ENCODE assay signal across 8 cellular contexts in the genomic region with DNA sequence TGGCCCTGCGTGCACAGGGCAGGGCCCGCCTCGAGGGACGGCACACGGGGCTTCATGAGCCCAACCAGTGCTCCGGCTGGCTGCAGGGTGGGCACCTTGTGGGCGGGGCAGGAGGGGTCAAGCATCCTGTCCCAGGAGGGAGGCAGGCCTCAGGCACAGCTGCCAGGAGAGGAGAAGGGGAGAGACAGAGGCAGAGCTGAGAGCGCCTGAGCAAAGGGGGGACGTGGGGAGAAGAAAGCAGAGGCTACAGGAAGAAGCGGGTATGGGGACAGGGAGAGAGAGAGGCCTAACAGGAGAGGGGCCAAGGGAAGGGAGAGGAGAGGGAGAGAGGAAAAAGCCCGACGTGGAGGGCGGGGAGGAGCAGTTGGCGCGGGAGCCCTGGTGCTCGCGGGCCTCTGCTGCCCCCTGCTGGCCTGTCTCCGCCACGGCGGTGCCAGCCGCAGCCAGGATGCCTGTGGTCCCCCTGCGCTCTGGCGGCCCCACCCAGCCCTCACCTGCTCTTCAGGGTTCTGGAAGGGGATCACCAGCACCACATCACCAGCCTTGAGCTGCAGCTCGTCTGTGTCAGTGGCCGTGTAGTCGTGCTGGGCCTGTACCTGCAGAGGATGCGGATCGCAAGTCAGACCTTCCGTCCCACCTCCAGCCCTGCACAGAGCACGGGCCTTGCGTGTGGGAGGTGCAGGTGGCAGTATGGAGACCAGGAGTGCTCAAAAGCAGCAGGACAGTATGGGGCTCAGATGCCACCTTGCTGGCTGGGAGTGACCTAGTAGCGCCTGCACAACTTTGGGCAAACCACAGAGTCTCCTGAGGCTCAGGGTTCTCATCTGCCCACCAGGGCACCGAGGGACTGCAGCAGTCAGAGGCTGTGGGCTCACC. TPM values are rescaled to one million over a fixed set of nuclear protein-coding genes. Genes with fewer than 3 reads are reported as not detected.
DNase-seq lines count a peak whose midpoint lies in the region; TF ChIP-seq lines count a peak whose summit lies in the region.

No MANE protein-coding gene starts in this region.

- H3K4me3 Mint-ChIP-seq in H9: no peak overlapping the region
- no peak overlapping the region for H3K4me3 Mint-ChIP-seq in brain

- no CpG with 5 or more reads among the region's 33 CpGs for WGBS in H9 (ENCODE audit: extremely low coverage, insufficient read length, low lambda C conversion rate)

- no peak overlapping the region for H2AFZ ChIP-seq in H9 (ENCODE audit: low read length)

- H2AK5ac ChIP-seq in H9 (ENCODE audit: insufficient read length, low read length): no peak overlapping the region

- peaks cover 2 to 8% of the 10 kb centered on the region in 2 experiments; a peak in 3 of 4 replicates for H3K4me1 Mint-ChIP-seq in H9
- H3K4me1 Mint-ChIP-seq in brain: peaks cover 9% of the 10 kb centered on the region

- H3K79me1 ChIP-seq in H9 (ENCODE audit: insufficient read depth, low read depth, low read length, poor library complexity, severe bottlenecking): no peaks in the 10 kb centered on the region

- no peak overlapping the region for H3K18ac ChIP-seq in H9 (ENCODE audit: insufficient read length, low read depth, low read length)

- DNase-seq in GM06990 (ENCODE audit: extremely low read depth, insufficient read length): peak; percentile 55
- DNase-seq in H9: peak; percentile 84
- DNase-seq in NCI-H1105 treated with DMSO at 0.1 percent for 48 hours (lab: John Stamatoyannopoulos, UW): peak; percentile 55
- peak; percentile 76 for DNase-seq in WERI-Rb-1
- peak; percentile 27 for DNase-seq in iris pigment epithelial cell (ENCODE audit: low read depth)
- peak; percentile 74 to 80 for DNase-seq in stimulated activated CD4-positive, alpha-beta T cell treated with anti-CD3 and anti-CD28 coated beads, Interleukin-2, amount 100 ng/mL, for 24 hours
- no peak for DNase-seq in foreskin melanocyte

- H3K27ac Mint-ChIP-seq in H9: no peak overlapping the region
- H3K27ac Mint-ChIP-seq in brain: peak overlapping the region in 3 of 5 experiments; percentile 55 to 71 (median 63)

- H2BK20ac ChIP-seq in H9 (ENCODE audit: low read depth, low read length, poor library complexity, severe bottlenecking): no peak overlapping the region

- H2BK5ac ChIP-seq in H9 (ENCODE audit: insufficient read length, low read length): no peak overlapping the region

- no peak overlapping the region for H2BK12ac ChIP-seq in H9 (ENCODE audit: insufficient read length, low read depth, low read length)

- no peak overlapping the region for H4K8ac ChIP-seq in H9 (replicated peaks; ENCODE audit: insufficient read length, low read depth, low read length)

- peak; percentile 92 for TF ChIP-seq CTCF in GM06990 (IDR thresholded peaks at IDR 0.05; ENCODE audit: insufficient read depth, low read length, poor library complexity, severe bottlenecking)
- TF ChIP-seq CTCF in H9 (conservative IDR thresholded peaks at IDR 0.05): peak; percentile 98
- peak; percentile 98 for TF ChIP-seq CTCF in WERI-Rb-1 (IDR thresholded peaks at IDR 0.05; ENCODE audit: low read depth, low read length)
- TF ChIP-seq CTCF in brain (conservative IDR thresholded peaks at IDR 0.05): peak; percentile 89 to 94

- H3K79me2 ChIP-seq in H9 (ENCODE audit: insufficient read depth, low read length): no peaks in the 10 kb centered on the region

- no peak overlapping the region for H3K23ac ChIP-seq in H9 (ENCODE audit: insufficient read length, low read depth, low read length)

- no peak overlapping the region for H3K56ac ChIP-seq in H9 (ENCODE audit: insufficient read length, low read depth, low read length)

- H3K14ac ChIP-seq in H9 (ENCODE audit: insufficient read depth, low read length): no peak overlapping the region

- H3K4me1 ChIP-seq in H9 (ENCODE audit: insufficient read depth, low read length): no peaks in the 10 kb centered on the region

- no peak overlapping the region for H4K5ac ChIP-seq in H9 (ENCODE audit: insufficient read length, low read depth, low read length)

- no peaks in the 10 kb centered on the region for H3K9me3 ChIP-seq in H9 (ENCODE audit: control insufficient read depth, low read depth, low read length)
- no peaks in the 10 kb centered on the region for H3K9me3 ChIP-seq in WERI-Rb-1 (ENCODE audit: severe bottlenecking)

- H3K27me3 ChIP-seq in GM06990 (replicated peaks; ENCODE audit: control insufficient read depth, insufficient read depth, low read length): no peaks in the 10 kb centered on the region
- no peaks in the 10 kb centered on the region for H3K27me3 ChIP-seq in H9 (ENCODE audit: insufficient read depth, low read length)
- no peaks in the 10 kb centered on the region for H3K27me3 ChIP-seq in WERI-Rb-1 (ENCODE audit: insufficient read depth, low read depth, severe bottlenecking)

- no peak overlapping the region for H3K9ac ChIP-seq in H9 (ENCODE audit: extremely low read depth, insufficient read length, low read length)

- no peak overlapping the region for H4K91ac ChIP-seq in H9 (ENCODE audit: insufficient read length, low read depth, low read length)

- H3K4me3 ChIP-seq in GM06990 (replicated peaks; ENCODE audit: low read depth, low read length): no peak overlapping the region
- no peak overlapping the region for H3K4me3 ChIP-seq in WERI-Rb-1 (ENCODE audit: low read depth, low read length)

- H3K4ac ChIP-seq in H9 (ENCODE audit: low read depth, low read length): no peak overlapping the region

- H3K9me3 Mint-ChIP-seq in H9 (no peaks in the 10 kb centered on the region), brain (no peaks in the 10 kb centered on the region)

- no peak overlapping the region for H3T11ph ChIP-seq in H9 (ENCODE audit: low read length)

- H3K27ac ChIP-seq in H9 (ENCODE audit: insufficient read length, low read depth, low read length) (no peak overlapping the region), WERI-Rb-1 (peak overlapping the region; percentile 38)

- H3K36me3 Mint-ChIP-seq in H9 (ENCODE audit: insufficient read depth in 1 of 3, low read depth in 3 of 3) (peaks cover 0 to 6% (median 0%) of the 10 kb centered on the region in 3 experiments; a peak in 2 of 7 replicates), brain (no peaks in the 10 kb centered on the region)

- no peaks in the 10 kb centered on the region for H4K20me1 ChIP-seq in H9 (ENCODE audit: control insufficient read depth, insufficient read depth, insufficient read length)

- no peaks in the 10 kb centered on the region for H3K23me2 ChIP-seq in H9 (ENCODE audit: insufficient read length, low read depth, low read length, poor library complexity, severe bottlenecking)

- peaks cover 3% of the 10 kb centered on the region; the same call in 1 of the 2 replicates for H3K27me3 Mint-ChIP-seq in H9 (ENCODE audit: low read depth)
- H3K27me3 Mint-ChIP-seq in brain: no peaks in the 10 kb centered on the region

- no peak overlapping the region for H3K4me2 ChIP-seq in H9 (ENCODE audit: insufficient read depth, insufficient read length, low read length)

- H2BK120ac ChIP-seq in H9 (ENCODE audit: low read depth, low read length, poor library complexity, severe bottlenecking): no peak overlapping the region

- no peak overlapping the region for H2BK15ac ChIP-seq in H9 (ENCODE audit: low read depth, low read length)

- no peaks in the 10 kb centered on the region for H3K36me3 ChIP-seq in GM06990 (ENCODE audit: control insufficient read depth, insufficient read depth, low read length)
- peaks cover 24% of the 10 kb centered on the region for H3K36me3 ChIP-seq in WERI-Rb-1

RNA-seq across cellular contexts. Expression of gene BIN1, which starts 56.8 kb away (rescaled TPM):
- total RNA-seq in H9 (2021): 30.0 and 32.0 TPM in 2 replicates
- 145 TPM for polyA plus RNA-seq in brain (ENCODE audit: insufficient read depth, low read depth, low replicate concordance)

Comparison
In these comparisons a context has a peak if more than half of its experiments do, and no peak if none do; other contexts are left out.
1. H3K27ac Mint-ChIP-seq: peak in brain (3 of 5); none in H9 (0 of 3).
2. Peak in every context shown above with its lines, with median percentiles within 50 percentile points of each other: CTCF ChIP-seq.